8 cellular contexts compared by ENCODE assay signal in the genomic region with DNA sequence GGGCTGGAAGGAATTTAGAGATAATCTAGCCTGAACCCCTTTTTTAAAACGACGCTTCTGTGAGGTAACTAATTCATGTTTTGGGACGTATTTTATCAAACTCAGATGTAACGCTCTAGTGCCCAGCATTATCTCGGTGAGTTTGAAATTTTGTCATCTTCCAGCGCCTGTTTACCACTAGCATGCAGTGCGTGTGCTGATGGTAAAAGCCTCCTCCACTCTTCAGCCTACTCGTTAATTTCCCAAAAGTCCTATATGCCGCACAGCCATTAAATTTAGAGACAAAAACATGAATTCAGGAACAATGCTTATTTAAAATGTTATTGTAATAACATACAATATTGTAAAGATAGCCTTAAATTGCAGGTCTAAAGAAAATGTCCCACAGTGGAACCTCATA. TPM values are rescaled to one million over a fixed set of nuclear protein-coding genes. Genes with fewer than 3 reads are reported as not detected.
DNase-seq lines count a peak whose midpoint lies in the region; TF ChIP-seq lines count a peak whose summit lies in the region.

No MANE protein-coding gene starts in this region.

- H3K4me3 Mint-ChIP-seq in activated CD4-positive, alpha-beta T cell treated with anti-CD3 and anti-CD28 coated beads, Interleukin-2, amount 10 ng/mL, durations not matched to agents 7 days and 5 days, result peak overlapping the region; percentile 98
- peak overlapping the region; percentile 95 for H3K4me3 Mint-ChIP-seq in activated T-helper 2 cell treated with anti-CD3 and anti-CD28 coated beads, Interferon-gamma antibody, Interleukin-2, Interleukin-4, amounts not matched to agents 10 μg/mL and 5 μg/mL and 100 μg/mL, durations not matched to agents 14 hours and 24 hours and 36 hours (ENCODE audit: low read depth)

- intact Hi-C loops in activated T-helper 2 cell treated with anti-CD3 and anti-CD28 coated beads, Interferon-gamma antibody, Interleukin-2, Interleukin-4, amounts not matched to agents 10 μg/mL and 5 μg/mL and 100 μg/mL, durations not matched to agents 14 hours and 24 hours and 36 hours (cut with micrococcal nuclease), result loop anchor here (1.0 to 10.0 kb wide), 8 partner anchors 59 to 1429 kb away; a partner anchor contains a TSS
- intact Hi-C loops in thyroid gland (cut with DNase I), result no loop called here

- no peak for TF ChIP-seq POLR2A in thyroid gland (IDR thresholded peaks at IDR 0.05)

- peak overlapping the region; percentile 98 for H3K27ac Mint-ChIP-seq in activated CD4-positive, alpha-beta T cell treated with anti-CD3 and anti-CD28 coated beads, Interleukin-2, amount 10 ng/mL, durations not matched to agents 7 days and 5 days
- H3K27ac Mint-ChIP-seq in activated T-helper 2 cell treated with anti-CD3 and anti-CD28 coated beads, Interferon-gamma antibody, Interleukin-2, Interleukin-4, amounts not matched to agents 10 μg/mL and 5 μg/mL and 100 μg/mL, durations not matched to agents 14 hours and 24 hours and 36 hours, result peak overlapping the region; percentile 93

- H3K4me1 Mint-ChIP-seq in activated CD4-positive, alpha-beta T cell treated with anti-CD3 and anti-CD28 coated beads, Interleukin-2, amount 10 ng/mL, durations not matched to agents 7 days and 5 days, result peaks cover 47% of the 10 kb centered on the region
- H3K4me1 Mint-ChIP-seq in activated T-helper 2 cell treated with anti-CD3 and anti-CD28 coated beads, Interferon-gamma antibody, Interleukin-2, Interleukin-4, amounts not matched to agents 10 μg/mL and 5 μg/mL and 100 μg/mL, durations not matched to agents 14 hours and 24 hours and 36 hours (ENCODE audit: low read depth), result peaks cover 45% of the 10 kb centered on the region

- WGBS in thyroid gland, 2 donors, result 77 to 79% methylated on average over 9 of the region's 9 CpGs

- no peaks in the 10 kb centered on the region for H3K27me3 Mint-ChIP-seq in activated CD4-positive, alpha-beta T cell treated with anti-CD3 and anti-CD28 coated beads, Interleukin-2, amount 10 ng/mL, durations not matched to agents 7 days and 5 days
- no peaks in the 10 kb centered on the region for H3K27me3 Mint-ChIP-seq in activated T-helper 2 cell treated with anti-CD3 and anti-CD28 coated beads, Interferon-gamma antibody, Interleukin-2, Interleukin-4, amounts not matched to agents 10 μg/mL and 5 μg/mL and 100 μg/mL, durations not matched to agents 14 hours and 24 hours and 36 hours (ENCODE audit: low read depth)

- H3K36me3 Mint-ChIP-seq in activated CD4-positive, alpha-beta T cell treated with anti-CD3 and anti-CD28 coated beads, Interleukin-2, amount 10 ng/mL, durations not matched to agents 7 days and 5 days (ENCODE audit: low read depth), result peaks cover 49% of the 10 kb centered on the region
- H3K36me3 Mint-ChIP-seq in activated T-helper 2 cell treated with anti-CD3 and anti-CD28 coated beads, Interferon-gamma antibody, Interleukin-2, Interleukin-4, amounts not matched to agents 10 μg/mL and 5 μg/mL and 100 μg/mL, durations not matched to agents 14 hours and 24 hours and 36 hours (ENCODE audit: low read depth), result peaks cover 24% of the 10 kb centered on the region

- H3K9me3 ChIP-seq in thyroid gland, result no peaks in the 10 kb centered on the region

- peak overlapping the region; percentile 63 for H3K4me3 ChIP-seq in kidney epithelial cell (ENCODE audit: low read depth, low read length)
- H3K4me3 ChIP-seq in thyroid gland (replicated peaks in 1 of 3), result peak overlapping the region in 1 of 3 donors; percentile 75

- no peak for TF ChIP-seq CTCF in kidney epithelial cell (IDR thresholded peaks at IDR 0.05; ENCODE audit: insufficient read depth, low read length, poor library complexity, severe bottlenecking)
- TF ChIP-seq CTCF in thyroid gland (IDR thresholded peaks at IDR 0.05), result no peak

- H3K27ac ChIP-seq in thyroid gland, result peak overlapping the region in 2 of 3 donors; percentile 98 to 100

- H3K9me3 Mint-ChIP-seq in activated CD4-positive, alpha-beta T cell treated with anti-CD3 and anti-CD28 coated beads, Interleukin-2, amount 10 ng/mL, durations not matched to agents 7 days and 5 days, result no peaks in the 10 kb centered on the region
- no peaks in the 10 kb centered on the region for H3K9me3 Mint-ChIP-seq in activated T-helper 2 cell treated with anti-CD3 and anti-CD28 coated beads, Interferon-gamma antibody, Interleukin-2, Interleukin-4, amounts not matched to agents 10 μg/mL and 5 μg/mL and 100 μg/mL, durations not matched to agents 14 hours and 24 hours and 36 hours

- POLR2A ChIA-PET in activated CD4-positive, alpha-beta T cell treated with anti-CD3 and anti-CD28 coated beads, Interleukin-2, amount 10 ng/mL, durations not matched to agents 7 days and 5 days (lab: Charles Lee), result no interaction called here

- H3K27me3 ChIP-seq in kidney epithelial cell (ENCODE audit: control insufficient read depth, insufficient read depth, low read length) (no peaks in the 10 kb centered on the region), thyroid gland (no peaks in the 10 kb centered on the region)

- DNase-seq in activated CD4-positive, alpha-beta T cell treated with anti-CD3 and anti-CD28 coated beads, Interleukin-2, amount 10 ng/mL, durations not matched to agents 7 days and 5 days, result no peak
- no peak for DNase-seq in activated CD4-positive, alpha-beta T cell treated with anti-CD3 and anti-CD28 coated beads for 48 hours
- DNase-seq in activated T-helper 2 cell treated with anti-CD3 and anti-CD28 coated beads, Interferon-gamma antibody, Interleukin-2, Interleukin-4, amounts not matched to agents 10 μg/mL and 5 μg/mL and 100 μg/mL, durations not matched to agents 14 hours and 24 hours and 36 hours (ENCODE audit: low spot score), result no peak
- DNase-seq in kidney epithelial cell (ENCODE audit: low read depth) (no peak), thyroid gland (no peak), A172 (ENCODE audit: low spot score) (no peak), KG1 (lab: John Stamatoyannopoulos, UW) (no peak)
- DNase-seq in activated CD4-positive, CD25-positive, alpha-beta regulatory T cell treated with anti-CD3 and anti-CD28 coated beads, Interleukin-2, amount 50 U/mL, for 72 hours, result no peak

- H3K4me1 ChIP-seq in thyroid gland, result peaks cover 20 to 22% of the 10 kb centered on the region in 2 donors

- CTCF ChIA-PET in activated CD4-positive, alpha-beta T cell treated with anti-CD3 and anti-CD28 coated beads, Interleukin-2, amount 10 ng/mL, durations not matched to agents 7 days and 5 days (lab: Charles Lee), result interaction anchor here (1.4 kb wide), 1 partner anchor 21 kb away, joined by 5 read pairs; no protein-coding TSS in a partner anchor

- H3K36me3 ChIP-seq in kidney epithelial cell (ENCODE audit: control insufficient read depth, insufficient read depth, low read length) (no peaks in the 10 kb centered on the region), thyroid gland (no peaks in the 10 kb centered on the region)

RNA-seq across cellular contexts. Expression of a gene that starts 2.8 kb away (rescaled TPM):
- total RNA-seq in activated CD4-positive, alpha-beta T cell treated with anti-CD3 and anti-CD28 coated beads, Interleukin-2, amount 10 ng/mL, durations not matched to agents 7 days and 5 days, result 10 to 100 TPM; 55.1 to 62.5 TPM
- 43.8 and 48.6 TPM in 2 replicates for total RNA-seq in activated T-helper 2 cell treated with anti-CD3 and anti-CD28 coated beads, Interferon-gamma antibody, Interleukin-2, Interleukin-4, amounts not matched to agents 10 μg/mL and 5 μg/mL and 100 μg/mL, durations not matched to agents 14 hours and 24 hours and 36 hours
- 8.7 and 10.7 TPM in 2 replicates for total RNA-seq in kidney epithelial cell
- 10 to 100 TPM; 20.1 to 28.5 (median 24.9) TPM for total RNA-seq in thyroid gland
- 2.7 and 8.3 TPM in 2 replicates for total RNA-seq in A172 (2014; rRNA removed; shearing (Covaris generic))
